ENCODE assay signal across 23 cellular contexts in genomic region chr3:104458657-104459056, GRCh38.
"Had no signal": no experiment of that assay in that cellular context is flagged by ENCODE, and none has a peak within 500 bp of the region (broad histone marks: within the 10 kb centered on the region; RNA-seq: fewer than 3 reads in every experiment).

No MANE protein-coding gene starts in this region.

- H3K27ac Mint-ChIP-seq: immature natural killer cell; nephron progenitor cell; stimulated activated effector memory CD8-positive, alpha-beta T cell treated with anti-CD3 and anti-CD28 coated beads, Interleukin-12 subunit alpha, Interleukin-12 subunit beta, amount 100 ng/mL, for 72 hours; type B pancreatic cell had no signal

- H3K4me3 ChIP-seq: dorsolateral prefrontal cortex, esophagus muscularis mucosa, gastrocnemius medialis, lung, prostate gland, right lobe of liver, suprapubic skin, thyroid gland had no signal

- H3K4me1 Mint-ChIP-seq: immature natural killer cell; stimulated activated effector memory CD8-positive, alpha-beta T cell treated with anti-CD3 and anti-CD28 coated beads, Interleukin-12 subunit alpha, Interleukin-12 subunit beta, amount 100 ng/mL, for 72 hours had no signal

- H3K9me3 ChIP-seq: esophagus muscularis mucosa, gastrocnemius medialis, prostate gland, right lobe of liver, suprapubic skin, thyroid gland had no signal

- H3K36me3 Mint-ChIP-seq: immature natural killer cell; naive B cell; stimulated activated effector memory CD8-positive, alpha-beta T cell treated with anti-CD3 and anti-CD28 coated beads, Interleukin-12 subunit alpha, Interleukin-12 subunit beta, amount 100 ng/mL, for 72 hours; type B pancreatic cell had no signal

- DNase-seq: cortex of kidney; dorsolateral prefrontal cortex; effector CD8-positive, alpha-beta T cell; gastrocnemius medialis; glutamatergic neuron; immature natural killer cell; left cardiac atrium; left ventricle myocardium superior; mesendoderm; naive B cell; nephron progenitor cell; retina; right lobe of liver; stimulated activated CD4-positive, alpha-beta T cell treated with anti-CD3 and anti-CD28 coated beads, Interleukin-4, amount 100 ng/mL, for 1 hour; stimulated activated CD8-positive, alpha-beta memory T cell treated with anti-CD3 and anti-CD28 coated beads, Interleukin-4, amount 100 ng/mL, for 48 hours; stimulated activated naive CD8-positive, alpha-beta T cell treated with anti-CD3 and anti-CD28 coated beads, Interleukin-15, Interleukin-2, amounts not matched to agents 100 U/mL and 50 U/mL, for 24 hours; thyroid gland had no signal

- H3K4me3 Mint-ChIP-seq: immature natural killer cell; naive B cell; nephron progenitor cell; stimulated activated effector memory CD8-positive, alpha-beta T cell treated with anti-CD3 and anti-CD28 coated beads, Interleukin-12 subunit alpha, Interleukin-12 subunit beta, amount 100 ng/mL, for 72 hours; type B pancreatic cell had no signal

- H3K27me3 Mint-ChIP-seq: naive B cell, type B pancreatic cell had no signal

- ATAC-seq: gastrocnemius medialis; left cardiac atrium; left ventricle myocardium superior; right lobe of liver; stimulated activated naive CD8-positive, alpha-beta T cell treated with anti-CD3 and anti-CD28 coated beads, Interleukin-15, Interleukin-2, amounts not matched to agents 100 U/mL and 50 U/mL, for 24 hours had no signal
